1 cellular context compared by ENCODE assay signal in genomic region chr2:70340921-70341765, GRCh38.
TF ChIP-seq lines count a peak whose summit lies in the region.

No MANE protein-coding gene starts in this region.

TF ChIP-seq in HepG2, 621 proteins besides CTCF, POLR2A, EP300 and RAD21 (continued from another document and continues in another):
- TF ChIP-seq NFAT5 (CRISPR knock-in tag; IDR thresholded peaks at IDR 0.05) (no peak), GFI1 (CRISPR knock-in tag; IDR thresholded peaks at IDR 0.05; ENCODE audit: borderline replicate concordance) (no peak), AKNA (CRISPR knock-in tag; IDR thresholded peaks at IDR 0.05; ENCODE audit: borderline replicate concordance) (no peak), MTERF4 (CRISPR knock-in tag; IDR thresholded peaks at IDR 0.05) (0 out of 2 replicates have a peak, but pooled peaks have one; percentile 24), ZNF558 (CRISPR knock-in tag; IDR thresholded peaks at IDR 0.05; ENCODE audit: borderline replicate concordance) (no peak), STAG1 (CRISPR knock-in tag; IDR thresholded peaks at IDR 0.05) (peak; percentile 97), ZNF33B (CRISPR knock-in tag; IDR thresholded peaks at IDR 0.05) (no peak), ZHX1 (CRISPR knock-in tag; IDR thresholded peaks at IDR 0.05; ENCODE audit: low read depth) (no peak), HMGXB4 (CRISPR knock-in tag; IDR thresholded peaks at IDR 0.05; ENCODE audit: borderline replicate concordance in 1 of 2, low read depth in 1 of 2) (peak in 1 of 2 experiments; percentile 41; a peak in 1 of 4 replicates), IRF2 (CRISPR knock-in tag; IDR thresholded peaks at IDR 0.05) (0 out of 2 replicates have a peak, but pooled peaks have one; percentile 45), ZNF230 (CRISPR knock-in tag; IDR thresholded peaks at IDR 0.05) (0 out of 2 replicates have a peak, but pooled peaks have one; percentile 26), RXRB (CRISPR knock-in tag; IDR thresholded peaks at IDR 0.05; ENCODE audit: borderline replicate concordance) (0 out of 2 replicates have a peak, but pooled peaks have one; percentile 14), TEAD3 (CRISPR knock-in tag; optimal IDR thresholded peaks at IDR 0.05; ENCODE audit: borderline replicate concordance) (peak; percentile 37), CREB1 (IDR thresholded peaks at IDR 0.05) (peak; percentile 62), CREB1 (CRISPR knock-in tag; IDR thresholded peaks at IDR 0.05) (no peak), KLF16 (CRISPR knock-in tag; IDR thresholded peaks at IDR 0.05) (0 out of 4 replicates have a peak, but pooled peaks of 1 of the 2 experiments have one; percentile 28), CCAR2 (optimal IDR thresholded peaks at IDR 0.05; ENCODE audit: low read depth, low read length) (no peak), LCORL (IDR thresholded peaks at IDR 0.05) (no peak), LCORL (CRISPR knock-in tag; IDR thresholded peaks at IDR 0.05) (peak; percentile 33; the same call in 1 of the 2 replicates), ZFP41 (CRISPR knock-in tag; IDR thresholded peaks at IDR 0.05; ENCODE audit: borderline replicate concordance) (peak; percentile 30; the same call in 1 of the 2 replicates), SMC3 (IDR thresholded peaks at IDR 0.05; ENCODE audit: low read length) (peak; percentile 98), JUNB (CRISPR knock-in tag; IDR thresholded peaks at IDR 0.05; ENCODE audit: borderline replicate concordance) (no peak), IKZF5 (CRISPR knock-in tag; IDR thresholded peaks at IDR 0.05) (0 out of 2 replicates have a peak, but pooled peaks have one; percentile 30), ZNF501 (CRISPR knock-in tag; IDR thresholded peaks at IDR 0.05) (peak; percentile 66), HNF1B (CRISPR knock-in tag; IDR thresholded peaks at IDR 0.05) (peak; percentile 79), SIX4 (CRISPR knock-in tag; IDR thresholded peaks at IDR 0.05) (no peak), ZFYVE20 (CRISPR knock-in tag; IDR thresholded peaks at IDR 0.05; ENCODE audit: borderline replicate concordance, low read depth) (no peak), ARID5B (CRISPR knock-in tag; IDR thresholded peaks at IDR 0.05) (0 out of 2 replicates have a peak, but pooled peaks have one; percentile 17), XRCC5 (optimal IDR thresholded peaks at IDR 0.05; ENCODE audit: low read length) (peak; percentile 80), GATAD1 (CRISPR knock-in tag; IDR thresholded peaks at IDR 0.05) (0 out of 2 replicates have a peak, but pooled peaks have one; percentile 33), ZFP82 (CRISPR knock-in tag; IDR thresholded peaks at IDR 0.05; ENCODE audit: borderline replicate concordance) (no peak), ZNF546 (CRISPR knock-in tag; conservative IDR thresholded peaks at IDR 0.05) (no peak), SAP130 (CRISPR knock-in tag; IDR thresholded peaks at IDR 0.05; ENCODE audit: low read depth) (0 out of 2 replicates have a peak, but pooled peaks have one; percentile 13), ZSCAN9 (CRISPR knock-in tag; IDR thresholded peaks at IDR 0.05; ENCODE audit: borderline replicate concordance) (0 out of 2 replicates have a peak, but pooled peaks have one; percentile 41), SNRNP70 (IDR thresholded peaks at IDR 0.05; ENCODE audit: low read depth, low read length) (no peak)
